24 cellular contexts compared by ENCODE assay signal in the genomic region with DNA sequence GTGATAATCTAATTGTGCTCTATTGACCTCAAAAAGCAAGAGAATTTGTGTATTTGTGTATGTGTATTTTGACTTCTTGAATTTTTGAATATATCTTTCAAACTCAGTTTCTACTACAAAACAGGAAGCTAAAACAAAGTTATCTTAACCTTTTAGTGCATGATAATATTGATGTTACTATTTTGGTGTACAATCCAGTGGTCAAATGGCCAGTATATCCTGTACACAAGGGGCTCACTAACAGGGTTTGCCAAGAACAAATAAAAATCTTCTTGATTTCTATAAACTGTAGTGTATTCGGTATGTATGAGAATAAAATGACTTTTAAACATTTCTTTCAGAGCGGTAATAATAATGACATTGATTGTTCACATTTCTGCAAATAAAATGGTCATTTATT.
DNase-seq lines count a peak whose midpoint lies in the region; FAIRE-seq and TF ChIP-seq lines count a peak whose summit lies in the region.
"Had no signal": no experiment of that assay in that cellular context is flagged by ENCODE, and none has a peak within 500 bp of the region (broad histone marks: within the 10 kb centered on the region; RNA-seq: fewer than 3 reads in every experiment).

No MANE protein-coding gene starts in this region.

- POLR2A ChIA-PET in endothelial cell of umbilical vein (lab: Charles Lee) = no interaction called here

- no peak overlapping the region for H3K27ac ChIP-seq in endothelial cell of umbilical vein (ENCODE audit: insufficient read depth, low read depth, low read length)
- H3K27ac ChIP-seq: BLaER1 had no signal

- DNase-seq in dermis blood vessel endothelial cell (peak; percentile 34), endothelial cell of umbilical vein (ENCODE audit: low read depth, low spot score) (peak; percentile 69), NCI-H2196 (lab: John Stamatoyannopoulos, UW; ENCODE audit: unreplicated experiment) (no peak), dedifferentiated amniotic fluid mesenchymal stem cell (ENCODE audit: extremely low spot score) (no peak), NCI-H226 (no peak)
- DNase-seq: 8988T; ACHN; BE2C; C1 segment of cervical spinal cord; CD4-positive, alpha-beta memory T cell; CD4-positive, CD25-positive, alpha-beta regulatory T cell; CD8-positive, alpha-beta memory T cell; COR-L47; DMS 273 treated with DMSO at 0.1 percent for 48 hours; DMS153; DMS53; DMS79; DND-41; EL; GDM1 had no signal

- no peaks in the 10 kb centered on the region for H3K9me3 ChIP-seq in endothelial cell of umbilical vein (replicated peaks; ENCODE audit: control insufficient read depth, insufficient read depth, low read length)
- H3K9me3 ChIP-seq: BE2C had no signal

- no peak overlapping the region for H3K4me3 ChIP-seq in endothelial cell of umbilical vein (replicated peaks in 1 of 3; ENCODE audit: insufficient read depth in 1 of 3, low read depth in 1 of 3, low read length in 3 of 3)
- H3K4me3 ChIP-seq: BLaER1, GM12878 had no signal

- intact Hi-C loops in endothelial cell of umbilical vein (cut with micrococcal nuclease) = no loop called here

- H3K36me3 ChIP-seq in endothelial cell of umbilical vein (ENCODE audit: control insufficient read depth in 2 of 2, extremely low read depth in 1 of 2, insufficient read depth in 2 of 2, low read length in 2 of 2) = no peaks in the 10 kb centered on the region
- H3K36me3 ChIP-seq: BE2C, BLaER1 had no signal

- peak overlapping the region; percentile 25 for H3K4me2 ChIP-seq in endothelial cell of umbilical vein (ENCODE audit: insufficient read depth, low read length)
- H3K4me2 ChIP-seq: BLaER1 had no signal

- dilution Hi-C loops in endothelial cell of umbilical vein (cut with MboI; ENCODE audit: extremely low pct_ligation_motif_present, low sequenced_read_pairs) = no loop called here

- TF ChIP-seq CTCF in endothelial cell of umbilical vein (IDR thresholded peaks at IDR 0.05; ENCODE audit: extremely low read depth in 1 of 2, insufficient read depth in 1 of 2, low read depth in 1 of 2, low read length in 2 of 2) = no peak

- H3K27me3 ChIP-seq in endothelial cell of umbilical vein (ENCODE audit: control insufficient read depth in 2 of 2, insufficient read depth in 2 of 2, low read length in 2 of 2) = no peaks in the 10 kb centered on the region
- H3K27me3 ChIP-seq: BE2C, BLaER1 had no signal

- no peaks in the 10 kb centered on the region for H3K79me2 ChIP-seq in endothelial cell of umbilical vein (ENCODE audit: control insufficient read depth, insufficient read depth, low read length)

- H3K4me1 ChIP-seq in endothelial cell of umbilical vein (ENCODE audit: control insufficient read depth, extremely low read depth, insufficient read depth, low read length) = peaks cover 11% of the 10 kb centered on the region
- H3K4me1 ChIP-seq: BE2C, BLaER1 had no signal

- H2AFZ ChIP-seq in endothelial cell of umbilical vein (ENCODE audit: low read depth, low read length) = no peak overlapping the region

- CTCF ChIA-PET in endothelial cell of umbilical vein (lab: Charles Lee) = interaction anchor here (2.0 kb wide), 1 partner anchor 18 kb away, joined by 6 read pairs; no protein-coding TSS in a partner anchor

- no peaks in the 10 kb centered on the region for H3K9me1 ChIP-seq in endothelial cell of umbilical vein (replicated peaks; ENCODE audit: control insufficient read depth, extremely low read depth, insufficient read depth, low read length)

- BruUV-seq in endothelial cell of umbilical vein (replicated peaks; lab: Mats Ljungman, UMichigan) = no TSS peak

- no peak overlapping the region for H3K9ac ChIP-seq in endothelial cell of umbilical vein (replicated peaks; ENCODE audit: extremely low read depth, insufficient read depth, low read length)
- H3K9ac ChIP-seq: BLaER1 had no signal

- no peak for TF ChIP-seq POLR2A in endothelial cell of umbilical vein (IDR thresholded peaks at IDR 0.05; ENCODE audit: low read depth, low read length)

- peak; percentile 35 for FAIRE-seq in endothelial cell of umbilical vein (lab: Jason Lieb, UNC)
- FAIRE-seq: GM12878, GM12892, GM18507 had no signal

- no peaks in the 10 kb centered on the region for H4K20me1 ChIP-seq in endothelial cell of umbilical vein (replicated peaks; ENCODE audit: control insufficient read depth, extremely low read depth, insufficient read depth, low read length)
- H4K20me1 ChIP-seq: BLaER1 had no signal

TF ChIP-seq in endothelial cell of umbilical vein, 7 proteins besides CTCF, POLR2A, EP300 and RAD21:
- TF ChIP-seq FOS (IDR thresholded peaks at IDR 0.05; ENCODE audit: borderline replicate concordance, insufficient read depth, low read length) = no peak
- no peak for TF ChIP-seq MYC (IDR thresholded peaks at IDR 0.05; ENCODE audit: low read depth, low read length)
- no peak for TF ChIP-seq GATA2 (IDR thresholded peaks at IDR 0.05; ENCODE audit: insufficient read depth, insufficient read length, low read depth, low read length)
- TF ChIP-seq JUN (IDR thresholded peaks at IDR 0.05; ENCODE audit: borderline replicate concordance, insufficient read depth, insufficient read length, low read depth) = no peak
- TF ChIP-seq EZH2 (IDR thresholded peaks at IDR 0.05; ENCODE audit: borderline replicate concordance, low read depth, low read length, severe bottlenecking) = no peak
- TF ChIP-seq POLR2AphosphoS5 (IDR thresholded peaks at IDR 0.05; ENCODE audit: insufficient read depth, low read depth, low read length) = no peak
- TF ChIP-seq MAX (IDR thresholded peaks at IDR 0.05; ENCODE audit: insufficient read depth, insufficient read length) = no peak

Comparison
In these comparisons a context has a peak if more than half of its experiments do, and no peak if none do; other contexts are left out.
1. DNase-seq: peak in dermis blood vessel endothelial cell (single experiment) and endothelial cell of umbilical vein (single experiment); none in NCI-H2196 (single experiment), dedifferentiated amniotic fluid mesenchymal stem cell (single experiment) and NCI-H226 (single experiment).